ENCODE assay signal across 8 cellular contexts in the genomic region with DNA sequence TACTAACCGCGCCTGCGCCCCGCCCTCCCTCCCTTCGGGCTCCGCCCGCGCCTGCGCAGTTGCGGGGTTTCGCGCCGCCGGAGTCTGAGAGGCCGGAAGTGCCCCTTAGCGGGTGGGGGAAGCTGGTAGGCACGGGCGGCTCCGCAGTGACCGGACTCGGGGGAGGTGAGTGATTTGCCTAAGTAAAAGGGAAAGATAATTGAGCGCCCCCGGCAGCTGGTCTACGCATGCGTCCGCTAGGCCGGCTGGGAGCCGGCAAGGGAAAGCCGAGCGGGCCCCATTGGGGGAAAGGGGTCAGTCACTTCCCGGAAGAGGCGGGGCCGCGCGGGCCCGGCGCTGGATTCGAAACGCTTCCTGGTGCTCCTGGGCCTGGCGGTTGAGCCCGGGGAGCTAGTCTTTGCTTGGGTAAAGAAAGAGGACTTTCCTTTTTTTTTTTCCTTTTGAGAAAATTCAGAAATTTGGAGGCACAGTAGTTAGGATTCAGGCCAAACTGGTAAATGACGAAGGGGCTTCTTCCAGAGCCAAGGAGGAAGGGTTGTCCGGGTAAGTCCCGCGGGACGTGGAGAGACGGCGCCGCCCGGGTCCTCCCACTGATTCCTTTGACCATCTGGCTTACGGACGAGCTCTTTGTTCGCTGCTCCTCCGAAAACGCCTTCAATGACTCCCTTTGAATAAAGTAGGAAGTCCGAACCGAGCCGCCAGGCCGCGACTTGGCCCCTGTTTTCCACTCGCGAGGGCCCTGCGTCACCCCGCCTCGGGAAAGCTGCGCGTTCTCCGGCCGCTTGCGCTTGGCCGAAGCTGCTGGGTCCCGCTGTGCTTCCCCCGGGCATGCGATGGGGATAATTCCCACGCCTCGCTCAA. TPM values are rescaled to one million over a fixed set of nuclear protein-coding genes. Genes with fewer than 3 reads are reported as not detected.
A peak's percentile ranks its signal among the peaks of the same experiment; 100 is the strongest.
DNase-seq lines count a peak whose midpoint lies in the region; ATAC-seq and TF ChIP-seq lines count a peak whose summit lies in the region.

A gene with protein sequence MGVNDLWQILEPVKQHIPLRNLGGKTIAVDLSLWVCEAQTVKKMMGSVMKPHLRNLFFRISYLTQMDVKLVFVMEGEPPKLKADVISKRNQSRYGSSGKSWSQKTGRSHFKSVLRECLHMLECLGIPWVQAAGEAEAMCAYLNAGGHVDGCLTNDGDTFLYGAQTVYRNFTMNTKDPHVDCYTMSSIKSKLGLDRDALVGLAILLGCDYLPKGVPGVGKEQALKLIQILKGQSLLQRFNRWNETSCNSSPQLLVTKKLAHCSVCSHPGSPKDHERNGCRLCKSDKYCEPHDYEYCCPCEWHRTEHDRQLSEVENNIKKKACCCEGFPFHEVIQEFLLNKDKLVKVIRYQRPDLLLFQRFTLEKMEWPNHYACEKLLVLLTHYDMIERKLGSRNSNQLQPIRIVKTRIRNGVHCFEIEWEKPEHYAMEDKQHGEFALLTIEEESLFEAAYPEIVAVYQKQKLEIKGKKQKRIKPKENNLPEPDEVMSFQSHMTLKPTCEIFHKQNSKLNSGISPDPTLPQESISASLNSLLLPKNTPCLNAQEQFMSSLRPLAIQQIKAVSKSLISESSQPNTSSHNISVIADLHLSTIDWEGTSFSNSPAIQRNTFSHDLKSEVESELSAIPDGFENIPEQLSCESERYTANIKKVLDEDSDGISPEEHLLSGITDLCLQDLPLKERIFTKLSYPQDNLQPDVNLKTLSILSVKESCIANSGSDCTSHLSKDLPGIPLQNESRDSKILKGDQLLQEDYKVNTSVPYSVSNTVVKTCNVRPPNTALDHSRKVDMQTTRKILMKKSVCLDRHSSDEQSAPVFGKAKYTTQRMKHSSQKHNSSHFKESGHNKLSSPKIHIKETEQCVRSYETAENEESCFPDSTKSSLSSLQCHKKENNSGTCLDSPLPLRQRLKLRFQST (plus strand): TSS at position 336 of the 861 bp plus-strand sequence. CDS start 5,806 bp downstream, outside the sequence.
A gene with protein sequence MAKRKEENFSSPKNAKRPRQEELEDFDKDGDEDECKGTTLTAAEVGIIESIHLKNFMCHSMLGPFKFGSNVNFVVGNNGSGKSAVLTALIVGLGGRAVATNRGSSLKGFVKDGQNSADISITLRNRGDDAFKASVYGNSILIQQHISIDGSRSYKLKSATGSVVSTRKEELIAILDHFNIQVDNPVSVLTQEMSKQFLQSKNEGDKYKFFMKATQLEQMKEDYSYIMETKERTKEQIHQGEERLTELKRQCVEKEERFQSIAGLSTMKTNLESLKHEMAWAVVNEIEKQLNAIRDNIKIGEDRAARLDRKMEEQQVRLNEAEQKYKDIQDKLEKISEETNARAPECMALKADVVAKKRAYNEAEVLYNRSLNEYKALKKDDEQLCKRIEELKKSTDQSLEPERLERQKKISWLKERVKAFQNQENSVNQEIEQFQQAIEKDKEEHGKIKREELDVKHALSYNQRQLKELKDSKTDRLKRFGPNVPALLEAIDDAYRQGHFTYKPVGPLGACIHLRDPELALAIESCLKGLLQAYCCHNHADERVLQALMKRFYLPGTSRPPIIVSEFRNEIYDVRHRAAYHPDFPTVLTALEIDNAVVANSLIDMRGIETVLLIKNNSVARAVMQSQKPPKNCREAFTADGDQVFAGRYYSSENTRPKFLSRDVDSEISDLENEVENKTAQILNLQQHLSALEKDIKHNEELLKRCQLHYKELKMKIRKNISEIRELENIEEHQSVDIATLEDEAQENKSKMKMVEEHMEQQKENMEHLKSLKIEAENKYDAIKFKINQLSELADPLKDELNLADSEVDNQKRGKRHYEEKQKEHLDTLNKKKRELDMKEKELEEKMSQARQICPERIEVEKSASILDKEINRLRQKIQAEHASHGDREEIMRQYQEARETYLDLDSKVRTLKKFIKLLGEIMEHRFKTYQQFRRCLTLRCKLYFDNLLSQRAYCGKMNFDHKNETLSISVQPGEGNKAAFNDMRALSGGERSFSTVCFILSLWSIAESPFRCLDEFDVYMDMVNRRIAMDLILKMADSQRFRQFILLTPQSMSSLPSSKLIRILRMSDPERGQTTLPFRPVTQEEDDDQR (minus strand): TSS at position 8 of the 861 bp plus-strand sequence. CDS start 7,864 bp downstream, outside the sequence.

- H3K9ac ChIP-seq in trophoblast cell (ENCODE audit: low read length), result peak within 1 kb of the TSS; percentile 96

- TF ChIP-seq EP300 in transverse colon (IDR thresholded peaks at IDR 0.05; ENCODE audit: low read depth), result no peak

- no peak within 1 kb of the TSS for H3K23ac ChIP-seq in trophoblast cell (ENCODE audit: low read length)

- H3K79me1 ChIP-seq in trophoblast cell (ENCODE audit: low read length), result peaks cover 12% of the 10 kb centered on the region

- H4K91ac ChIP-seq in trophoblast cell (ENCODE audit: low read depth, low read length), result peak within 1 kb of the TSS; percentile 98

- H3K18ac ChIP-seq in trophoblast cell (ENCODE audit: low read length), result peak within 1 kb of the TSS; percentile 99

- no peaks in the 10 kb centered on the region for H3K36me3 ChIP-seq in trophoblast cell (ENCODE audit: control insufficient read depth in 1 of 2, insufficient read depth in 2 of 2, low read length in 2 of 2)
- H3K36me3 ChIP-seq in transverse colon, result no peaks in the 10 kb centered on the region

- H4K12ac ChIP-seq in trophoblast cell (ENCODE audit: low read depth, low read length), result peak within 1 kb of the TSS; percentile 97

- 0 to 1% (median 0%) methylated on average over 72 to 76 of the region's 76 CpGs for WGBS in adipose tissue, 3 donors
- WGBS in trophoblast cell (ENCODE audit: extremely low coverage, insufficient coverage, insufficient read length), result no CpG with 5 or more reads among the region's 76 CpGs
- WGBS in transverse colon (ENCODE audit: low coverage in 1 of 2), 2 donors, result 0% methylated on average over 76 of the region's 76 CpGs; no CpG with 5 or more reads in 1 of the 2 donors

- no peak for TF ChIP-seq CTCF in GM13977 (IDR thresholded peaks at IDR 0.05; ENCODE audit: extremely low read depth, insufficient read depth, missing control alignments)
- no peak for TF ChIP-seq CTCF in transverse colon (IDR thresholded peaks at IDR 0.05)

- TF ChIP-seq POLR2A in transverse colon (IDR thresholded peaks at IDR 0.05), result no peak

- H3K4me1 ChIP-seq in trophoblast cell (ENCODE audit: control insufficient read depth in 1 of 2, insufficient read depth in 2 of 2, low read length in 2 of 2), result no peaks in the 10 kb centered on the region
- peaks cover 5 to 50% (median 22%) of the 10 kb centered on the region in 4 donors for H3K4me1 ChIP-seq in transverse colon

- H3K79me2 ChIP-seq in trophoblast cell (ENCODE audit: control insufficient read depth, insufficient read depth, low read length, poor library complexity), result peaks cover 11% of the 10 kb centered on the region

- peak within 1 kb of the TSS; percentile 79 for H3K27ac ChIP-seq in adipose tissue (ENCODE audit: low read depth, low read length)
- H3K27ac ChIP-seq in trophoblast cell (ENCODE audit: low read depth, low read length), result peak within 1 kb of the TSS; percentile 98
- peak within 1 kb of the TSS; percentile 95 to 97 (median 96) for H3K27ac ChIP-seq in transverse colon

- H2BK5ac ChIP-seq in trophoblast cell (ENCODE audit: low read depth, low read length, poor library complexity), result peak within 1 kb of the TSS; percentile 98

- ATAC-seq in HG02870 (IDR thresholded peaks at IDR 0.05; ENCODE audit: unreplicated experiment), result peak; percentile 66

- peak; percentile 94 for DNase-seq in GM13977 (ENCODE audit: low spot score)
- DNase-seq in NCI-H146 (lab: John Stamatoyannopoulos, UW), result peak; percentile 97
- DNase-seq in T-helper 1 cell, result peak; percentile 84 to 92 (median 87)
- DNase-seq in cardiac septum (ENCODE audit: low spot score), result peak; percentile 96
- peak; percentile 83 to 92 for DNase-seq in trophoblast cell
- DNase-seq in transverse colon, result peak; percentile 93

- peak within 1 kb of the TSS; percentile 84 for H2AK5ac ChIP-seq in trophoblast cell (ENCODE audit: low read length)

- peak within 1 kb of the TSS; percentile 98 for H3K4ac ChIP-seq in trophoblast cell (ENCODE audit: low read depth, low read length)

- H2AFZ ChIP-seq in trophoblast cell (ENCODE audit: insufficient read depth, low read length, poor library complexity), result peak within 1 kb of the TSS; percentile 100

- no peaks in the 10 kb centered on the region for H3K9me3 ChIP-seq in trophoblast cell (ENCODE audit: insufficient read depth, low read depth, low read length)
- no peaks in the 10 kb centered on the region for H3K9me3 ChIP-seq in transverse colon

- H4K8ac ChIP-seq in trophoblast cell (ENCODE audit: low read depth, low read length), result peak within 1 kb of the TSS; percentile 99

- H2BK120ac ChIP-seq in trophoblast cell (ENCODE audit: insufficient read depth, low read length, poor library complexity), result peak within 1 kb of the TSS; percentile 99

- in situ Hi-C loops in GM13977 (cut with MboI; ENCODE audit: low pct_unique_long_range_greater_than_20kb, low sequenced_read_pairs, unreplicated experiment), result no loop called here
- in situ Hi-C loops in transverse colon (cut with MboI; ENCODE audit: low pct_ligation_motif_present in 1 of 4, low pct_unique_long_range_greater_than_20kb in 1 of 4, low sequenced_read_pairs in 3 of 4), result no loop called here

- intact Hi-C loops in cardiac septum (cut with DNase I) (loop anchor here (5.0 kb wide), 1 partner anchor 68 kb away; no protein-coding TSS in a partner anchor), transverse colon (cut with DNase I; ENCODE audit: low total_unique reads) (no loop called here)

- H3K4me3 ChIP-seq in trophoblast cell (ENCODE audit: low read depth, low read length) (peak within 1 kb of the TSS; percentile 95), transverse colon (peak within 1 kb of the TSS; percentile 80 to 92 (median 84))

- H3K4me2 ChIP-seq in trophoblast cell (ENCODE audit: low read length), result peak within 1 kb of the TSS; percentile 65

- peak within 1 kb of the TSS; percentile 99 for H3K14ac ChIP-seq in trophoblast cell (ENCODE audit: low read length)

- peak within 1 kb of the TSS; percentile 87 for H2BK12ac ChIP-seq in trophoblast cell (ENCODE audit: low read length)

- H3K27me3 ChIP-seq in trophoblast cell (ENCODE audit: insufficient read depth, low read length) (no peaks in the 10 kb centered on the region), transverse colon (no peaks in the 10 kb centered on the region)

RNA-seq across cellular contexts. Expression of the first gene that starts in this region (rescaled TPM):
- polyA plus RNA-seq in adipose tissue, result 1 to 10 TPM in 1 of 3 donors, under 1 TPM in 2; 0.34 to 1.0 (median 0.89) TPM
- 2.7 TPM for total RNA-seq in cardiac septum
- 10.0 and 10.7 TPM in 2 replicates for polyA plus RNA-seq in trophoblast cell (2013)
- total RNA-seq in transverse colon, result 100 to 1,000 TPM in 1 of 4 donors, 10 to 100 TPM in 3; 36.4 to 110 (median 63.7) TPM

RNA-seq across cellular contexts. Expression of the second gene that starts in this region (rescaled TPM):
- polyA plus RNA-seq in adipose tissue, result 1 to 10 TPM; 2.5 to 4.9 (median 4.4) TPM
- total RNA-seq in cardiac septum (13.9 TPM), transverse colon (10 to 100 TPM; 15.7 to 49.1 (median 36.2) TPM)
- polyA plus RNA-seq in trophoblast cell (2013), result 17.1 and 18.6 TPM in 2 replicates

Comparison
In these comparisons a context has a peak if more than half of its experiments do, and no peak if none do; other contexts are left out.
1. Peak in every context shown above with its lines: DNase-seq, ATAC-seq, H3K4me3 ChIP-seq and H3K27ac ChIP-seq.
2. RNA of the first gene that starts in this region (total RNA-seq): 36.4 to 110 TPM in transverse colon; 2.7 TPM in cardiac septum (single experiment); every median in the first group is over 10 times any median in the second.